ENCODE assay signal across 24 cellular contexts in the genomic region with DNA sequence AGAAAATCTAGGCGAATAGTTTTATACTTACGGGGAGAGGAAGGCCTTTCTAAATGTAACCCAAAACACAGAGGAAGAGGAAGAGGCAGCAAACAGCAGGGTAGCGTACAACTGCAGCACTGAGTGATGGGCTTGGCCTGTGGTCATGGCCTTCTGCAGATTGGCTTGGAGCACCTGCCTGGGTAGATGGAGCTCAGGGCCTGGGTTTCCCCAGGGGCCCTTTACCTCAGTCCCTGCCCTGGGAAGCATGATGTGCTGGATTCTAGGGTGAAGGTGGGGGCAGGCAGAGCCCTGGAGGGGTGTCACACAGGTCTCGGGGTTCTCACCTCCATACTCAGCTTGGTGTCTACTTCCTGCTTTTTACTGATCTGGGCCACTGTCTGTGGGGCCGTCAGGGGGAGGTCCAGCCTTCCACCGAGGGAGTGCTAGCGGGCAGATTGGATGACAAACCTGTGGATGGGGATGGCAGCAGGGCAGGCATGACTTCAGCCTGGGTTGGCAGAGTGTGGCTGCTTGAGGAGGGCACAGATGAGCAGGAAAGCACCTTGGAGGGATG. TPM values are rescaled to one million over a fixed set of nuclear protein-coding genes. Genes with fewer than 3 reads are reported as not detected.
A peak's percentile ranks its signal among the peaks of the same experiment; 100 is the strongest.
DNase-seq lines count a peak whose midpoint lies in the region; ATAC-seq and TF ChIP-seq lines count a peak whose summit lies in the region.
"Had no signal": no experiment of that assay in that cellular context is flagged by ENCODE, and none has a peak within 500 bp of the region (broad histone marks: within the 10 kb centered on the region; RNA-seq: fewer than 3 reads in every experiment).

No MANE protein-coding gene starts in this region.

- peaks cover 0 to 16% (median 0%) of the 10 kb centered on the region in 3 experiments for H3K27me3 ChIP-seq in neuronal stem cell (ENCODE audit: control insufficient read depth in 3 of 3, insufficient read depth in 3 of 3, low read depth in 1 of 3, low read length in 3 of 3)
- H3K27me3 ChIP-seq in stomach = no peaks in the 10 kb centered on the region
- H3K27me3 ChIP-seq: BE2C; BLaER1 treated with 17β-estradiol and CSF1 and Interleukin-3, amounts not matched to agents 10 nM and 100 nM had no signal

- H4K8ac ChIP-seq in neuronal stem cell (ENCODE audit: low read depth, low read length) = no peak overlapping the region

- H3K79me1 ChIP-seq in neuronal stem cell (ENCODE audit: low read depth, low read length) = peaks cover 2% of the 10 kb centered on the region

- peaks cover 38% of the 10 kb centered on the region for H3K27me3 Mint-ChIP-seq in activated CD8-positive, alpha-beta memory T cell treated with anti-CD3 and anti-CD28 coated beads, Interleukin-2, amount 10 ng/mL, durations not matched to agents 7 days and 5 days

- H3K27ac Mint-ChIP-seq in activated CD8-positive, alpha-beta memory T cell treated with anti-CD3 and anti-CD28 coated beads, Interleukin-2, amount 10 ng/mL, durations not matched to agents 7 days and 5 days = no peak overlapping the region
- H3K27ac Mint-ChIP-seq: HFFc6 had no signal

- no peaks in the 10 kb centered on the region for H3K9me3 Mint-ChIP-seq in activated CD8-positive, alpha-beta memory T cell treated with anti-CD3 and anti-CD28 coated beads, Interleukin-2, amount 10 ng/mL, durations not matched to agents 7 days and 5 days (ENCODE audit: low read depth)
- H3K9me3 Mint-ChIP-seq: CD4-positive, alpha-beta memory T cell; HFFc6 had no signal

- H3K4me3 ChIP-seq in neuronal stem cell (ENCODE audit: low read length in 2 of 2) (no peak overlapping the region), stomach (no peak overlapping the region)
- H3K4me3 ChIP-seq: BLaER1 treated with 17β-estradiol and CSF1 and Interleukin-3, amounts not matched to agents 10 nM and 100 nM; HAP-1 had no signal

- H3K4me1 ChIP-seq in neuronal stem cell (ENCODE audit: control insufficient read depth in 2 of 2, insufficient read depth in 1 of 2, low read depth in 1 of 2, low read length in 2 of 2) (no peaks in the 10 kb centered on the region), stomach (no peaks in the 10 kb centered on the region)
- H3K4me1 ChIP-seq: BE2C; BLaER1 treated with 17β-estradiol and CSF1 and Interleukin-3, amounts not matched to agents 10 nM and 100 nM; HAP-1 had no signal

- no peak overlapping the region for H2BK12ac ChIP-seq in neuronal stem cell (ENCODE audit: low read length)

- no peak overlapping the region for H2BK15ac ChIP-seq in neuronal stem cell (ENCODE audit: low read length)

- H3K4ac ChIP-seq in neuronal stem cell (ENCODE audit: low read length) = no peak overlapping the region

- H3K9me3 ChIP-seq in neuronal stem cell (replicated peaks in 1 of 2; ENCODE audit: control insufficient read depth in 2 of 2, insufficient read depth in 1 of 2, low read depth in 1 of 2, low read length in 2 of 2) (no peaks in the 10 kb centered on the region), stomach (peaks cover 0 to 5% (median 2%) of the 10 kb centered on the region in 4 donors)
- H3K9me3 ChIP-seq: BE2C, HAP-1 had no signal

- no peaks in the 10 kb centered on the region for H3K4me1 Mint-ChIP-seq in activated CD8-positive, alpha-beta memory T cell treated with anti-CD3 and anti-CD28 coated beads, Interleukin-2, amount 10 ng/mL, durations not matched to agents 7 days and 5 days
- H3K4me1 Mint-ChIP-seq: CD14-positive monocyte had no signal

- H3K36me3 ChIP-seq in neuronal stem cell (replicated peaks in 1 of 2; ENCODE audit: control insufficient read depth in 2 of 2, insufficient read depth in 2 of 2, low read length in 2 of 2) = no peaks in the 10 kb centered on the region
- no peaks in the 10 kb centered on the region for H3K36me3 ChIP-seq in stomach
- H3K36me3 ChIP-seq: BE2C; BLaER1 treated with 17β-estradiol and CSF1 and Interleukin-3, amounts not matched to agents 10 nM and 100 nM; HAP-1 had no signal

- CTCF ChIA-PET in activated CD8-positive, alpha-beta memory T cell treated with anti-CD3 and anti-CD28 coated beads, Interleukin-2, amount 10 ng/mL, durations not matched to agents 7 days and 5 days (lab: Charles Lee) = interaction anchor here (1.4 kb wide), 1 partner anchor 43 kb away, joined by 4 read pairs; no protein-coding TSS in a partner anchor

- H3K18ac ChIP-seq in neuronal stem cell (ENCODE audit: low read length) = peak overlapping the region; percentile 67

- no peak for TF ChIP-seq CTCF in stomach (IDR thresholded peaks at IDR 0.05)

- peak overlapping the region; percentile 45 for H2BK5ac ChIP-seq in neuronal stem cell (ENCODE audit: low read length)

- intact Hi-C loops in stomach (cut with DNase I; ENCODE audit: low total_unique reads) = no loop called here

- H3K4me3 Mint-ChIP-seq in activated CD8-positive, alpha-beta memory T cell treated with anti-CD3 and anti-CD28 coated beads, Interleukin-2, amount 10 ng/mL, durations not matched to agents 7 days and 5 days = no peak overlapping the region
- H3K4me3 Mint-ChIP-seq: CD4-positive, alpha-beta memory T cell; HFFc6 had no signal

- H4K91ac ChIP-seq in neuronal stem cell (ENCODE audit: low read depth, low read length, poor library complexity) = no peak overlapping the region

- ATAC-seq in activated CD8-positive, alpha-beta memory T cell treated with anti-CD3 and anti-CD28 coated beads, Interleukin-2, amount 10 ng/mL, durations not matched to agents 7 days and 5 days = no peak
- ATAC-seq in HG03039 (IDR thresholded peaks at IDR 0.05; ENCODE audit: unreplicated experiment) = no peak

- no CpG with 5 or more reads among the region's 7 CpGs for WGBS in neuronal stem cell (ENCODE audit: extremely low coverage in 2 of 2, insufficient read length in 2 of 2, insufficient replicate concordance in 1 of 2), 2 donors
- 75 to 85% (median 83%) methylated on average over 6 to 7 of the region's 7 CpGs for WGBS in stomach, 5 donors

- TF ChIP-seq EP300 in stomach (IDR thresholded peaks at IDR 0.05) = no peak

- TF ChIP-seq POLR2A in stomach (IDR thresholded peaks at IDR 0.05) = no peak

- no peak overlapping the region for H2AK5ac ChIP-seq in neuronal stem cell (ENCODE audit: low read depth, low read length)

- H3K36me3 Mint-ChIP-seq in activated CD8-positive, alpha-beta memory T cell treated with anti-CD3 and anti-CD28 coated beads, Interleukin-2, amount 10 ng/mL, durations not matched to agents 7 days and 5 days = no peaks in the 10 kb centered on the region
- H3K36me3 Mint-ChIP-seq: CD14-positive monocyte; CD4-positive, alpha-beta memory T cell had no signal

- no peak overlapping the region for H3K9ac ChIP-seq in neuronal stem cell (ENCODE audit: low read depth, low read length, poor library complexity)
- H3K9ac ChIP-seq: BLaER1 treated with 17β-estradiol and CSF1 and Interleukin-3, amounts not matched to agents 10 nM and 100 nM had no signal

- DNase-seq in activated CD8-positive, alpha-beta memory T cell treated with anti-CD3 and anti-CD28 coated beads, Interleukin-2, amount 50 U/mL, for 48 hours = peak; percentile 32
- no peak for DNase-seq in activated CD8-positive, alpha-beta memory T cell treated with anti-CD3 and anti-CD28 coated beads, Interleukin-2, amount 10 ng/mL, durations not matched to agents 7 days and 5 days
- DNase-seq in islet precursor cell = peak; percentile 38
- DNase-seq in neuronal stem cell (ENCODE audit: low spot score) = no peak
- DNase-seq in stomach = peak; percentile 21
- DNase-seq in CD1c-positive myeloid dendritic cell (ENCODE audit: extremely low spot score) = no peak
- no peak for DNase-seq in NCI-H1694 treated with DMSO at 0.1 percent for 48 hours (lab: John Stamatoyannopoulos, UW)
- DNase-seq: AML-193; BE2C; Calu3; CD4-positive, alpha-beta memory T cell; COR-L47; DMS53; DMS79 treated with DMSO at 0.1 percent for 48 hours; GF-D8; GOT3; HFFc6 had no signal

- H3K27ac ChIP-seq in neuronal stem cell (replicated peaks; ENCODE audit: low read length) (no peak overlapping the region), stomach (no peak overlapping the region)
- H3K27ac ChIP-seq: 22Rv1; BLaER1 treated with 17β-estradiol and CSF1 and Interleukin-3, amounts not matched to agents 10 nM and 100 nM had no signal

- H3K23ac ChIP-seq in neuronal stem cell (ENCODE audit: low read depth, low read length, poor library complexity) = no peak overlapping the region

- no peak overlapping the region for H3K14ac ChIP-seq in neuronal stem cell (ENCODE audit: low read length)

- no peak overlapping the region for H2BK120ac ChIP-seq in neuronal stem cell (ENCODE audit: low read depth, low read length)

- H2AFZ ChIP-seq in neuronal stem cell (ENCODE audit: low read length) = no peak overlapping the region

- H3K4me2 ChIP-seq in neuronal stem cell (ENCODE audit: insufficient read depth, low read length, poor library complexity, severe bottlenecking) = no peak overlapping the region
- H3K4me2 ChIP-seq: BLaER1 treated with 17β-estradiol and CSF1 and Interleukin-3, amounts not matched to agents 10 nM and 100 nM had no signal

RNA-seq across cellular contexts. Expression of a gene that starts 27.7 kb away (rescaled TPM):
- not detected for total RNA-seq in activated CD8-positive, alpha-beta memory T cell treated with anti-CD3 and anti-CD28 coated beads, Interleukin-2, amount 10 ng/mL, durations not matched to agents 7 days and 5 days
- not detected for polyA plus RNA-seq in neuronal stem cell (2013, experiment 1 of 2)
- not detected for polyA plus RNA-seq in neuronal stem cell (2013, experiment 2 of 2)
- 10 to 100 TPM in 1 of 5 donors, 1 to 10 TPM in 2, under 1 TPM in 1, not detected in 1; 0.73 to 19.4 (median 6.6) TPM for total RNA-seq in stomach
- polyA plus RNA-seq in stomach = under 1 TPM in 2 of 3 donors, not detected in 1; 0.12 to 0.48 TPM
- total RNA-seq: Calu3; CD4-positive, alpha-beta memory T cell; Daoy; G401; HFFc6 had no signal
- polyA plus RNA-seq: CD14-positive monocyte; CD4-positive, alpha-beta memory T cell had no signal

RNA-seq across cellular contexts. Expression of a gene that starts 35.9 kb away (rescaled TPM):
- not detected for total RNA-seq in activated CD8-positive, alpha-beta memory T cell treated with anti-CD3 and anti-CD28 coated beads, Interleukin-2, amount 10 ng/mL, durations not matched to agents 7 days and 5 days
- not detected for polyA plus RNA-seq in neuronal stem cell (2013, experiment 1 of 2)
- polyA plus RNA-seq in neuronal stem cell (2013, experiment 2 of 2) = not detected
- total RNA-seq in stomach = not detected
- polyA plus RNA-seq in stomach = not detected
- total RNA-seq: Calu3; CD4-positive, alpha-beta memory T cell; Daoy; G401; HFFc6 had no signal
- polyA plus RNA-seq: CD14-positive monocyte; CD4-positive, alpha-beta memory T cell had no signal

Comparison
In these comparisons a context has a peak if more than half of its experiments do, and no peak if none do; other contexts are left out.
1. DNase-seq: peak in activated CD8-positive, alpha-beta memory T cell treated with anti-CD3 and anti-CD28 coated beads, Interleukin-2, amount 50 U/mL, for 48 hours (single experiment), islet precursor cell (single experiment) and stomach (single experiment); none in activated CD8-positive, alpha-beta memory T cell treated with anti-CD3 and anti-CD28 coated beads, Interleukin-2, amount 10 ng/mL, durations not matched to agents 7 days and 5 days (single experiment), neuronal stem cell (single experiment), CD1c-positive myeloid dendritic cell (single experiment) and NCI-H1694 treated with DMSO at 0.1 percent for 48 hours (single experiment).